Comparison of ENCODE assay signal across 11 cellular contexts in the genomic region with DNA sequence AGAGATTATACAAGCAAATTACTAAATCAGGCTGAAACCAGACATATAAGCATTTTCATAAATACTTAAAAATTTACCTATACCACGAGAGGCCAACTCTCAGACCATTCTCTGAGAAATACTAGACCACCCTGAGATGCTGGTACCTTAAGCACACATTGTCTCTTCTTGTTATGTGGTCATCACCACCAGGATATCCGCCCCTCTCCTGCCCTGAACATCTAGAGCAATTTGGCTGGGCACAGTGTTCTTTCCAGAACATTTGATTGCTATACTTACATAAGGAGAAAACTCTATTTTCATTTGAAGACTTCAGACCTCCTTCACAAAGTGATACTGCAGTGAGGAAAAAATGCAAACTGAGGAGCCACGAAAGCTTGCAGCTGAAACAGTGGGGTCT. TPM values are rescaled to one million over a fixed set of nuclear protein-coding genes. Genes with fewer than 3 reads are reported as not detected.
DNase-seq lines count a peak whose midpoint lies in the region; ATAC-seq and TF ChIP-seq lines count a peak whose summit lies in the region.
"Had no signal": no experiment of that assay in that cellular context is flagged by ENCODE, and none has a peak within 500 bp of the region (broad histone marks: within the 10 kb centered on the region; RNA-seq: fewer than 3 reads in every experiment).

No MANE protein-coding gene starts in this region.

- no peak overlapping the region for H3K4me3 Mint-ChIP-seq in dendritic cell treated with granulocyte-macrophage colony-stimulating factor and Interleukin-4, amounts not matched to agents 40 ng/mL and 50 ng/mL, for 4 days

- no peak overlapping the region for H3K9ac ChIP-seq in colonic mucosa (ENCODE audit: low read depth in 2 of 2, low read length in 2 of 2)

- H3K27ac ChIP-seq in colonic mucosa (no peak overlapping the region), testis (no peak overlapping the region), PC-9 (no peak overlapping the region)
- H3K27ac ChIP-seq: vagina had no signal

- no peaks in the 10 kb centered on the region for H4K20me1 ChIP-seq in PC-9 (ENCODE audit: insufficient read depth)

- no peaks in the 10 kb centered on the region for H3K79me2 ChIP-seq in PC-9 (ENCODE audit: low read depth)

- peak; percentile 25 for ATAC-seq in GM18861 (IDR thresholded peaks at IDR 0.05; ENCODE audit: unreplicated experiment)
- ATAC-seq in GM21529 (IDR thresholded peaks at IDR 0.05; ENCODE audit: unreplicated experiment): peak; percentile 28
- peak; percentile 21 for ATAC-seq in HG03280 (IDR thresholded peaks at IDR 0.05; ENCODE audit: unreplicated experiment)

- TF ChIP-seq POLR2A in testis (IDR thresholded peaks at IDR 0.05): no peak

- no peak overlapping the region for H3K4me2 ChIP-seq in PC-9

- H3K27me3 Mint-ChIP-seq in dendritic cell treated with granulocyte-macrophage colony-stimulating factor and Interleukin-4, amounts not matched to agents 40 ng/mL and 50 ng/mL, for 4 days: peaks cover 2% of the 10 kb centered on the region

- CTCF ChIA-PET in PC-9 (lab: Charles Lee): no interaction called here

- intact Hi-C loops in dendritic cell treated with granulocyte-macrophage colony-stimulating factor and Interleukin-4, amounts not matched to agents 40 ng/mL and 50 ng/mL, for 4 days (cut with micrococcal nuclease): no loop called here
- intact Hi-C loops in colonic mucosa (cut with DNase I) (no loop called here), testis (cut with DNase I; ENCODE audit: low total_unique reads) (no loop called here), PC-9 (cut with micrococcal nuclease; ENCODE audit: unreplicated experiment) (no loop called here)

- no peaks in the 10 kb centered on the region for H3K9me3 Mint-ChIP-seq in dendritic cell treated with granulocyte-macrophage colony-stimulating factor and Interleukin-4, amounts not matched to agents 40 ng/mL and 50 ng/mL, for 4 days

- no peak overlapping the region for H2AFZ ChIP-seq in PC-9

- H3K36me3 Mint-ChIP-seq in dendritic cell treated with granulocyte-macrophage colony-stimulating factor and Interleukin-4, amounts not matched to agents 40 ng/mL and 50 ng/mL, for 4 days (ENCODE audit: low read depth): no peaks in the 10 kb centered on the region

- no TSS peak for BruUV-seq in PC-9 (replicated peaks; lab: Mats Ljungman, UMichigan)

- POLR2A ChIA-PET in PC-9 (lab: Charles Lee; ENCODE audit: unreplicated experiment): no interaction called here

- H3K4me3 ChIP-seq in colonic mucosa: no peak overlapping the region
- H3K4me3 ChIP-seq in testis: no peak overlapping the region
- H3K4me3 ChIP-seq in PC-9: no peak overlapping the region
- H3K4me3 ChIP-seq: vagina had no signal

- peaks cover 7% of the 10 kb centered on the region for H3K4me1 ChIP-seq in colonic mucosa
- H3K4me1 ChIP-seq in testis: no peaks in the 10 kb centered on the region
- H3K4me1 ChIP-seq in PC-9 (replicated peaks; ENCODE audit: insufficient read depth): no peaks in the 10 kb centered on the region
- H3K4me1 ChIP-seq: vagina had no signal

- H3F3A ChIP-seq in PC-9 (ENCODE audit: insufficient read depth, low read depth): no peaks in the 10 kb centered on the region

- 56 to 73% methylated on average over 3 of the region's 3 CpGs for WGBS in testis, 2 donors

- no peak for DNase-seq in colonic mucosa
- DNase-seq in dermis blood vessel endothelial cell: no peak
- DNase-seq in testis: no peak
- DNase-seq in PC-9: no peak
- DNase-seq: NCI-H524 had no signal

- H3K4me1 Mint-ChIP-seq in dendritic cell treated with granulocyte-macrophage colony-stimulating factor and Interleukin-4, amounts not matched to agents 40 ng/mL and 50 ng/mL, for 4 days (ENCODE audit: low read depth): peaks cover 66% of the 10 kb centered on the region

- peak overlapping the region; percentile 41 for H3K27ac Mint-ChIP-seq in dendritic cell treated with granulocyte-macrophage colony-stimulating factor and Interleukin-4, amounts not matched to agents 40 ng/mL and 50 ng/mL, for 4 days

- H3K9me3 ChIP-seq in colonic mucosa (no peaks in the 10 kb centered on the region), testis (no peaks in the 10 kb centered on the region), PC-9 (ENCODE audit: insufficient read depth, low read depth) (no peaks in the 10 kb centered on the region)
- H3K9me3 ChIP-seq: vagina had no signal

- no peaks in the 10 kb centered on the region for H3K36me3 ChIP-seq in colonic mucosa
- no peaks in the 10 kb centered on the region for H3K36me3 ChIP-seq in testis (ENCODE audit: low read depth, missing control alignments)
- no peaks in the 10 kb centered on the region for H3K36me3 ChIP-seq in PC-9 (ENCODE audit: low read depth)
- H3K36me3 ChIP-seq: vagina had no signal

- H3K27me3 ChIP-seq in colonic mucosa: no peaks in the 10 kb centered on the region
- H3K27me3 ChIP-seq in testis: no peaks in the 10 kb centered on the region
- no peaks in the 10 kb centered on the region for H3K27me3 ChIP-seq in PC-9 (ENCODE audit: insufficient read depth, low read depth)
- H3K27me3 ChIP-seq: vagina had no signal

- H3K9me2 ChIP-seq in PC-9 (ENCODE audit: insufficient read depth): no peaks in the 10 kb centered on the region

- TF ChIP-seq CTCF in colonic mucosa (IDR thresholded peaks at IDR 0.05) (no peak), testis (IDR thresholded peaks at IDR 0.05) (no peak), PC-9 (conservative IDR thresholded peaks at IDR 0.05) (no peak)

RNA-seq across cellular contexts. Expression of gene DUSP10, which starts 36.2 kb away (rescaled TPM):
- total RNA-seq in colonic mucosa (1 to 10 TPM; 2.8 to 8.1 TPM), dermis blood vessel endothelial cell (4.2 and 5.8 TPM in 2 replicates), testis (10 to 100 TPM; 12.3 to 14.6 TPM), PC-9 (2021) (7.0 and 8.7 TPM in 2 replicates)
- 17.4 TPM for polyA plus RNA-seq in testis (ENCODE audit: insufficient read depth, low read depth, low replicate concordance)
- total RNA-seq: G401 had no signal
